Comparison of ENCODE assay signal across 29 cellular contexts in the genomic region with DNA sequence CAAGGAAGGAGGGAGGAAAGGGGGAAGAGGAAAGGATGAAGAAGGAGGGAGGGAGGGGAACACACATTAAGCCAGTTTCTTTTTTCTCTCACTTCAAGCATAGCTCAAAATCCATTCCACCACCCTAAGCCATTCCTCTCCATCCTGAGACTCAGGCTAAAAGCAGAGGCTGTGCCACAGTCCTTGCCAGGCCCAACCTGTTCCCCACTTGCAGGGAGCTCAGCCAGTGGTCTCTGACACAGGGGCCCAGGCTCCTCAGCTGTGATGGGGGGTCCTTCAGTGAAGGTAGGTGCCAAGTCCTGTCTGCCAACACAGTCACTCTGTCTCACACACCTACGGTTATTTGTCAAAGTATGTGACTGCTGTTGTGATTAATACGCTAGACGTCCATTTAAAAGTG. TPM values are rescaled to one million over a fixed set of nuclear protein-coding genes. Genes with fewer than 3 reads are reported as not detected.
"Had no signal": no experiment of that assay in that cellular context is flagged by ENCODE, and none has a peak within 500 bp of the region (broad histone marks: within the 10 kb centered on the region; RNA-seq: fewer than 3 reads in every experiment).

No MANE protein-coding gene starts in this region.

- H3K9me3 Mint-ChIP-seq: activated CD4-positive, alpha-beta memory T cell treated with anti-CD3 and anti-CD28 coated beads for 36 hours; activated CD4-positive, alpha-beta T cell treated with anti-CD3 and anti-CD28 coated beads, Interleukin-2, amount 10 ng/mL, durations not matched to agents 24 days and 14 days; activated naive CD4-positive, alpha-beta T cell treated with anti-CD3 and anti-CD28 coated beads, Interleukin-2, amount 50 U/mL, for 24 hours; activated naive CD8-positive, alpha-beta T cell treated with anti-CD3 and anti-CD28 coated beads, Interleukin-2, amount 50 U/mL, for 24 hours; activated T-helper 2 cell treated with anti-CD3 and anti-CD28 coated beads, Interferon-gamma antibody, Interleukin-2, Interleukin-4, amounts not matched to agents 10 μg/mL and 5 μg/mL and 100 μg/mL, durations not matched to agents 14 hours and 24 hours and 36 hours; dendritic cell treated with granulocyte-macrophage colony-stimulating factor and Interleukin-4, amounts not matched to agents 40 ng/mL and 50 ng/mL, for 4 days; endodermal cell; neural crest cell; stimulated activated naive CD8-positive, alpha-beta T cell treated with anti-CD3 and anti-CD28 coated beads, Interleukin-15, amount 100 ng/mL, for 72 hours had no signal

- H3K27me3 Mint-ChIP-seq: activated CD4-positive, alpha-beta T cell treated with anti-CD3 and anti-CD28 coated beads, Interleukin-2, amount 10 ng/mL, durations not matched to agents 24 days and 14 days; activated naive CD4-positive, alpha-beta T cell treated with anti-CD3 and anti-CD28 coated beads, Interleukin-2, amount 50 U/mL, for 24 hours; activated naive CD8-positive, alpha-beta T cell treated with anti-CD3 and anti-CD28 coated beads, Interleukin-2, amount 50 U/mL, for 24 hours; dendritic cell treated with granulocyte-macrophage colony-stimulating factor and Interleukin-4, amounts not matched to agents 40 ng/mL and 50 ng/mL, for 4 days; naive thymus-derived CD4-positive, alpha-beta T cell; stimulated activated naive CD8-positive, alpha-beta T cell treated with anti-CD3 and anti-CD28 coated beads, Interleukin-15, amount 100 ng/mL, for 72 hours; T-helper 17 cell had no signal

- H3K36me3 ChIP-seq: right lobe of liver, upper lobe of left lung had no signal

- H3K27ac Mint-ChIP-seq: activated CD4-positive, alpha-beta memory T cell treated with anti-CD3 and anti-CD28 coated beads for 36 hours; activated CD4-positive, alpha-beta T cell treated with anti-CD3 and anti-CD28 coated beads, Interleukin-2, amount 10 ng/mL, durations not matched to agents 24 days and 14 days; activated naive CD8-positive, alpha-beta T cell treated with anti-CD3 and anti-CD28 coated beads, Interleukin-2, amount 50 U/mL, for 24 hours; activated T-helper 2 cell treated with anti-CD3 and anti-CD28 coated beads, Interferon-gamma antibody, Interleukin-2, Interleukin-4, amounts not matched to agents 10 μg/mL and 5 μg/mL and 100 μg/mL, durations not matched to agents 14 hours and 24 hours and 36 hours; dendritic cell treated with granulocyte-macrophage colony-stimulating factor and Interleukin-4, amounts not matched to agents 40 ng/mL and 50 ng/mL, for 4 days; endodermal cell had no signal

- H3K4me3 ChIP-seq: right lobe of liver, upper lobe of left lung had no signal

- H3K4me1 ChIP-seq: right lobe of liver, upper lobe of left lung had no signal

- ATAC-seq: activated naive CD8-positive, alpha-beta T cell treated with anti-CD3 and anti-CD28 coated beads, Interleukin-2, amount 50 U/mL, for 24 hours; esophagus mucosa; left cardiac atrium; naive thymus-derived CD4-positive, alpha-beta T cell; right lobe of liver; stimulated activated naive CD8-positive, alpha-beta T cell treated with anti-CD3 and anti-CD28 coated beads, Interleukin-15, amount 100 ng/mL, for 72 hours; T-helper 17 cell had no signal

- H3K9me3 ChIP-seq: right lobe of liver, upper lobe of left lung had no signal

- H3K36me3 Mint-ChIP-seq: activated CD4-positive, alpha-beta memory T cell treated with anti-CD3 and anti-CD28 coated beads for 36 hours; activated naive CD4-positive, alpha-beta T cell treated with anti-CD3 and anti-CD28 coated beads, Interleukin-2, amount 50 U/mL, for 24 hours had no signal

- H3K4me1 Mint-ChIP-seq: endodermal cell had no signal

- DNase-seq: activated CD4-positive, alpha-beta memory T cell treated with anti-CD3 and anti-CD28 coated beads for 36 hours; activated CD4-positive, alpha-beta T cell treated with anti-CD3 and anti-CD28 coated beads, Interleukin-2, amount 10 ng/mL, durations not matched to agents 24 days and 14 days; activated CD4-positive, CD25-positive, alpha-beta regulatory T cell treated with anti-CD3 and anti-CD28 coated beads, Interleukin-2, amount 50 U/mL, for 72 hours; activated naive CD8-positive, alpha-beta T cell treated with anti-CD3 and anti-CD28 coated beads, Interleukin-2, amount 50 U/mL, for 24 hours; activated T-cell treated with anti-CD3 and anti-CD28 coated beads, Interleukin-2, amount 50 U/mL, for 48 hours; amygdala; central memory CD4-positive, alpha-beta T cell; endodermal cell; head of caudate nucleus; hippocampal formation; left cardiac atrium; left ventricle myocardium superior; midbrain; naive thymus-derived CD4-positive, alpha-beta T cell; occipital lobe; right lobe of liver; stimulated activated CD4-positive, alpha-beta T cell treated with anti-CD3 and anti-CD28 coated beads, Interleukin-12 subunit alpha, Interleukin-12 subunit beta, amount 100 ng/mL, for 4 hours; stimulated activated CD4-positive, alpha-beta T cell treated with anti-CD3 and anti-CD28 coated beads, Interleukin-4, amount 100 ng/mL, for 1 hour; stimulated activated naive CD8-positive, alpha-beta T cell treated with anti-CD3 and anti-CD28 coated beads, Interleukin-15, amount 100 ng/mL, for 72 hours; substantia nigra; T-helper 17 cell; T1000; upper lobe of left lung had no signal

- H3K27me3 ChIP-seq: right lobe of liver, upper lobe of left lung had no signal

- H3K4me3 Mint-ChIP-seq: activated CD4-positive, alpha-beta memory T cell treated with anti-CD3 and anti-CD28 coated beads for 36 hours; activated CD4-positive, alpha-beta T cell treated with anti-CD3 and anti-CD28 coated beads, Interleukin-2, amount 10 ng/mL, durations not matched to agents 24 days and 14 days; activated naive CD4-positive, alpha-beta T cell treated with anti-CD3 and anti-CD28 coated beads, Interleukin-2, amount 50 U/mL, for 24 hours; activated naive CD8-positive, alpha-beta T cell treated with anti-CD3 and anti-CD28 coated beads, Interleukin-2, amount 50 U/mL, for 24 hours; dendritic cell treated with granulocyte-macrophage colony-stimulating factor and Interleukin-4, amounts not matched to agents 40 ng/mL and 50 ng/mL, for 4 days; endodermal cell; naive thymus-derived CD4-positive, alpha-beta T cell; neural crest cell; stimulated activated naive CD8-positive, alpha-beta T cell treated with anti-CD3 and anti-CD28 coated beads, Interleukin-15, amount 100 ng/mL, for 72 hours; T-helper 17 cell had no signal

- H3K27ac ChIP-seq: right lobe of liver had no signal

RNA-seq across cellular contexts. Expression of a gene that starts 44.6 kb away (rescaled TPM):
- total RNA-seq: lung microvascular endothelial cell had no signal
